Comparison of ENCODE assay signal across 13 cellular contexts in genomic region chr18:12857215-12857924, GRCh38. TPM values are rescaled to one million over a fixed set of nuclear protein-coding genes. Genes with fewer than 3 reads are reported as not detected.
A peak's percentile ranks its signal among the peaks of the same experiment; 100 is the strongest.
DNase-seq lines count a peak whose midpoint lies in the region; ATAC-seq and TF ChIP-seq lines count a peak whose summit lies in the region.
"Had no signal": no experiment of that assay in that cellular context is flagged by ENCODE, and none has a peak within 500 bp of the region (broad histone marks: within the 10 kb centered on the region; RNA-seq: fewer than 3 reads in every experiment).

No MANE protein-coding gene starts in this region.

- peaks cover 86% of the 10 kb centered on the region for H3K4me1 Mint-ChIP-seq in activated T-cell treated with anti-CD3 and anti-CD28 coated beads, Interleukin-2, amount 50 U/mL, for 72 hours (ENCODE audit: low read depth)
- peaks cover 14% of the 10 kb centered on the region for H3K4me1 Mint-ChIP-seq in osteocyte (ENCODE audit: unreplicated experiment)

- H3K4me3 ChIP-seq in Jurkat, Clone E6-1 (ENCODE audit: low read length): peak overlapping the region; percentile 31
- H3K4me3 ChIP-seq: stomach had no signal

- H3K36me3 Mint-ChIP-seq in activated T-cell treated with anti-CD3 and anti-CD28 coated beads, Interleukin-2, amount 50 U/mL, for 72 hours (ENCODE audit: insufficient read depth in 2 of 2): peaks cover 16 to 33% of the 10 kb centered on the region in 2 donors
- H3K36me3 Mint-ChIP-seq in osteocyte (ENCODE audit: unreplicated experiment): peaks cover 22% of the 10 kb centered on the region

- H3K27me3 Mint-ChIP-seq in activated T-cell treated with anti-CD3 and anti-CD28 coated beads, Interleukin-2, amount 50 U/mL, for 72 hours (ENCODE audit: low read depth): no peaks in the 10 kb centered on the region
- no peaks in the 10 kb centered on the region for H3K27me3 Mint-ChIP-seq in osteocyte (ENCODE audit: unreplicated experiment)

- H3K27ac Mint-ChIP-seq in activated T-cell treated with anti-CD3 and anti-CD28 coated beads, Interleukin-2, amount 50 U/mL, for 72 hours: peak overlapping the region; percentile 79
- H3K27ac Mint-ChIP-seq in osteocyte (ENCODE audit: unreplicated experiment): no peak overlapping the region

- H3K9me3 Mint-ChIP-seq in activated T-cell treated with anti-CD3 and anti-CD28 coated beads, Interleukin-2, amount 50 U/mL, for 72 hours: no peaks in the 10 kb centered on the region
- no peaks in the 10 kb centered on the region for H3K9me3 Mint-ChIP-seq in osteocyte (ENCODE audit: unreplicated experiment)

- peak; percentile 39 for DNase-seq in GF-D8 (lab: John Stamatoyannopoulos, UW)
- DNase-seq in Jurkat, Clone E6-1 (ENCODE audit: low read depth, low spot score): peak; percentile 93
- peak in 1 of 2 donors; percentile 56 for DNase-seq in activated T-cell treated with anti-CD3 and anti-CD28 coated beads, Interleukin-2, amount 50 U/mL, for 72 hours
- DNase-seq in stimulated activated CD4-positive, alpha-beta T cell treated with anti-CD3 and anti-CD28 coated beads, Interleukin-12 subunit alpha, Interleukin-12 subunit beta, amount 100 ng/mL, for 48 hours (ENCODE audit: low read depth in 2 of 3, low spot score in 1 of 3): peak in 2 of 3 donors; percentile 37 to 41
- no peak for DNase-seq in NAMALWA (ENCODE audit: low spot score)
- DNase-seq in HUDEP-2 (lab: John Stamatoyannopoulos, UW; ENCODE audit: unreplicated experiment in 76 of 76): no peak
- DNase-seq in stimulated activated naive CD4-positive, alpha-beta T cell (lab: John Stamatoyannopoulos, UW): no peak
- no peak for DNase-seq in osteocyte (ENCODE audit: extremely low spot score, unreplicated experiment)
- DNase-seq: C1 segment of cervical spinal cord, mesenchymal stem cell, NCI-H69, SHP77, stomach had no signal

- ATAC-seq in activated T-cell treated with anti-CD3 and anti-CD28 coated beads, Interleukin-2, amount 50 U/mL, for 72 hours (replicated peaks in 1 of 2): peak; percentile 75 to 83

- no peak for TF ChIP-seq CTCF in osteocyte (IDR thresholded peaks at IDR 0.05)

- peak overlapping the region; percentile 64 to 77 for H3K4me3 Mint-ChIP-seq in activated T-cell treated with anti-CD3 and anti-CD28 coated beads, Interleukin-2, amount 50 U/mL, for 72 hours
- H3K4me3 Mint-ChIP-seq in osteocyte (ENCODE audit: unreplicated experiment): no peak overlapping the region

RNA-seq across cellular contexts. Expression of gene PTPN2, which starts 26.7 kb away (rescaled TPM):
- polyA plus RNA-seq in Jurkat, Clone E6-1 (2012; ENCODE audit: insufficient read depth, insufficient read length): 107 TPM
- 10 to 100 TPM; 84.9 to 86.2 TPM for total RNA-seq in activated T-cell treated with anti-CD3 and anti-CD28 coated beads, Interleukin-2, amount 50 U/mL, for 72 hours
- 27.1 and 28.6 TPM in 2 replicates for total RNA-seq in osteocyte

Comparison
In these comparisons a context has a peak if more than half of its experiments do, and no peak if none do; other contexts are left out.
1. DNase-seq: peak in GF-D8 (single experiment), Jurkat, Clone E6-1 (single experiment) and stimulated activated CD4-positive, alpha-beta T cell treated with anti-CD3 and anti-CD28 coated beads, Interleukin-12 subunit alpha, Interleukin-12 subunit beta, amount 100 ng/mL, for 48 hours (2 of 3); none in NAMALWA (single experiment), HUDEP-2 (0 of 76), stimulated activated naive CD4-positive, alpha-beta T cell (0 of 6) and osteocyte (single experiment).